In the genomic region with DNA sequence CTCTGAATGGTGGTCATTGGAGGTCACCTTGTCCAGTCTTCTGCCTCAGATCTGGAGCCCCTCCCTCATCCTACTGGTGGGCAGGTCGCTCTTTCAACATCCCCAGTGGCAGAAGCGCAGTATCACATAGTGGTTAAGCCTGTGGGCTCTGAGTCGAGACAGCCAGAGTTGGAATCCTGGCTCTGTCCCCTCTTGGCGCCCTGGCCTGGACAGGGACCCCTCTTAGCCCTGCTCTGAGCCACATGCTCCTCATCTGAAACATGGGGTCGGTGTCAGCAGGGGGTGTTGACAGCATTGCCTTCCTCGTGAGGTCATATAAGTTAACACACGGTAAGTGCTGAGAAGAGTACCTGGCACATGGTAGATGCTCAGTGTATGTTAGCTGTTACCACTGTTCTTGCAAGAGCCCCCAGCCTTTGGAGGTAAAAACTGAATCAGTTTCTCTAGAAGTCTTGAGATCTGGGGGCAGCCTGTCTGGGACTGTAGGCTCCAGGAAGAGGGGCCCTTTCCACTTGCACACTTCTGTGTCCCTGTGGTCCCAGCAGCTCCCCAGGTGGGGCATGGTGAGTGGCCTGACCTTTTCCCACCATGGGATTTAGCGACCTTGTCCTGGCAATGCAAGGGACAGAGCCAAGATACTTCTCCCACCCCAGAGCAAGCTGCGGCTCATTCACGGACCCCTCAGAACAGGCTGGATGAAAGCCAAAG, we compare ENCODE assay signal across 11 cellular contexts. TPM values are rescaled to one million over a fixed set of nuclear protein-coding genes. Genes with fewer than 3 reads are reported as not detected.
DNase-seq lines count a peak whose midpoint lies in the region; ATAC-seq and TF ChIP-seq lines count a peak whose summit lies in the region.
"Had no signal": no experiment of that assay in that cellular context is flagged by ENCODE, and none has a peak within 500 bp of the region (broad histone marks: within the 10 kb centered on the region; RNA-seq: fewer than 3 reads in every experiment).

No MANE protein-coding gene starts in this region.

- peaks cover 73% of the 10 kb centered on the region for H3K36me3 Mint-ChIP-seq in T-helper 1 cell treated with Interleukin-12 subunit alpha and Interleukin-12 subunit beta and Interleukin-4 antibody, amounts not matched to agents 30 μg/mL and 1 μg/mL, for 36 hours (ENCODE audit: low read depth)
- H3K36me3 Mint-ChIP-seq in activated CD8-positive, alpha-beta T cell treated with anti-CD3 and anti-CD28 coated beads, Interleukin-2, amount 10 ng/mL, durations not matched to agents 7 days and 5 days (ENCODE audit: low read depth) = peaks cover 69% of the 10 kb centered on the region
- peaks cover 100% of the 10 kb centered on the region for H3K36me3 Mint-ChIP-seq in stimulated activated effector memory CD8-positive, alpha-beta T cell treated with anti-CD3 and anti-CD28 coated beads, Interleukin-12 subunit alpha, Interleukin-12 subunit beta, amount 100 ng/mL, for 72 hours

- POLR2A ChIA-PET in activated CD8-positive, alpha-beta T cell treated with anti-CD3 and anti-CD28 coated beads, Interleukin-2, amount 10 ng/mL, durations not matched to agents 7 days and 5 days (lab: Charles Lee) = no interaction called here

- H3K27me3 ChIP-seq in hepatocyte = no peaks in the 10 kb centered on the region

- CTCF ChIA-PET in activated CD8-positive, alpha-beta T cell treated with anti-CD3 and anti-CD28 coated beads, Interleukin-2, amount 10 ng/mL, durations not matched to agents 7 days and 5 days (lab: Charles Lee) = interaction anchor here (7.8 kb wide), 1 partner anchor 24 kb away, joined by 67 read pairs; no protein-coding TSS in a partner anchor

- peaks cover 33% of the 10 kb centered on the region for H3K4me1 Mint-ChIP-seq in T-helper 1 cell treated with Interleukin-12 subunit alpha and Interleukin-12 subunit beta and Interleukin-4 antibody, amounts not matched to agents 30 μg/mL and 1 μg/mL, for 36 hours (ENCODE audit: low read depth)
- peaks cover 50% of the 10 kb centered on the region for H3K4me1 Mint-ChIP-seq in activated CD8-positive, alpha-beta T cell treated with anti-CD3 and anti-CD28 coated beads, Interleukin-2, amount 10 ng/mL, durations not matched to agents 7 days and 5 days (ENCODE audit: low read depth)
- H3K4me1 Mint-ChIP-seq in stimulated activated effector memory CD8-positive, alpha-beta T cell treated with anti-CD3 and anti-CD28 coated beads, Interleukin-12 subunit alpha, Interleukin-12 subunit beta, amount 100 ng/mL, for 72 hours = peaks cover 58% of the 10 kb centered on the region

- DNase-seq in T-helper 1 cell (no peak), hepatocyte (ENCODE audit: low spot score) (no peak), Kasumi-1 (lab: John Stamatoyannopoulos, UW) (no peak), SKM-1 treated with dmso at 0.1 percent for 144 hours (lab: John Stamatoyannopoulos, UW; ENCODE audit: unreplicated experiment) (no peak)
- DNase-seq in activated CD8-positive, alpha-beta T cell treated with anti-CD3 and anti-CD28 coated beads, Interleukin-2, amount 10 ng/mL, durations not matched to agents 7 days and 5 days = no peak
- DNase-seq in stimulated activated effector memory CD8-positive, alpha-beta T cell treated with anti-CD3 and anti-CD28 coated beads, Interleukin-12 subunit alpha, Interleukin-12 subunit beta, amount 100 ng/mL, for 72 hours (ENCODE audit: low spot score in 2 of 2) = no peak
- DNase-seq: 8988T, KG1 had no signal

- no peak for TF ChIP-seq CTCF in hepatocyte (IDR thresholded peaks at IDR 0.05; ENCODE audit: poor library complexity)

- no peak for ATAC-seq in activated CD8-positive, alpha-beta T cell treated with anti-CD3 and anti-CD28 coated beads, Interleukin-2, amount 10 ng/mL, durations not matched to agents 7 days and 5 days
- no peak for ATAC-seq in stimulated activated effector memory CD8-positive, alpha-beta T cell treated with anti-CD3 and anti-CD28 coated beads, Interleukin-12 subunit alpha, Interleukin-12 subunit beta, amount 100 ng/mL, for 72 hours
- no peak for ATAC-seq in GM18858 (IDR thresholded peaks at IDR 0.05; ENCODE audit: unreplicated experiment)

- no peak overlapping the region for H3K4me3 ChIP-seq in hepatocyte

- peak overlapping the region; percentile 69 for H3K27ac Mint-ChIP-seq in T-helper 1 cell treated with Interleukin-12 subunit alpha and Interleukin-12 subunit beta and Interleukin-4 antibody, amounts not matched to agents 30 μg/mL and 1 μg/mL, for 36 hours
- H3K27ac Mint-ChIP-seq in activated CD8-positive, alpha-beta T cell treated with anti-CD3 and anti-CD28 coated beads, Interleukin-2, amount 10 ng/mL, durations not matched to agents 7 days and 5 days = peak overlapping the region; percentile 78
- peak overlapping the region; percentile 87 for H3K27ac Mint-ChIP-seq in stimulated activated effector memory CD8-positive, alpha-beta T cell treated with anti-CD3 and anti-CD28 coated beads, Interleukin-12 subunit alpha, Interleukin-12 subunit beta, amount 100 ng/mL, for 72 hours

- H3K27me3 Mint-ChIP-seq in T-helper 1 cell treated with Interleukin-12 subunit alpha and Interleukin-12 subunit beta and Interleukin-4 antibody, amounts not matched to agents 30 μg/mL and 1 μg/mL, for 36 hours (ENCODE audit: low read depth) = no peaks in the 10 kb centered on the region
- no peaks in the 10 kb centered on the region for H3K27me3 Mint-ChIP-seq in activated CD8-positive, alpha-beta T cell treated with anti-CD3 and anti-CD28 coated beads, Interleukin-2, amount 10 ng/mL, durations not matched to agents 7 days and 5 days (ENCODE audit: low read depth)

- H3K79me2 ChIP-seq in hepatocyte = peaks cover 40% of the 10 kb centered on the region

- H2AFZ ChIP-seq in hepatocyte = no peak overlapping the region

- no peaks in the 10 kb centered on the region for H4K20me1 ChIP-seq in hepatocyte (ENCODE audit: insufficient read depth, poor library complexity, severe bottlenecking)

- H3K9me3 ChIP-seq in hepatocyte (ENCODE audit: low read depth) = no peaks in the 10 kb centered on the region

- H3K27ac ChIP-seq in hepatocyte = peak overlapping the region; percentile 91

- H3K4me3 Mint-ChIP-seq in T-helper 1 cell treated with Interleukin-12 subunit alpha and Interleukin-12 subunit beta and Interleukin-4 antibody, amounts not matched to agents 30 μg/mL and 1 μg/mL, for 36 hours = peak overlapping the region; percentile 51
- H3K4me3 Mint-ChIP-seq in activated CD8-positive, alpha-beta T cell treated with anti-CD3 and anti-CD28 coated beads, Interleukin-2, amount 10 ng/mL, durations not matched to agents 7 days and 5 days = peak overlapping the region; percentile 90
- peak overlapping the region; percentile 95 for H3K4me3 Mint-ChIP-seq in stimulated activated effector memory CD8-positive, alpha-beta T cell treated with anti-CD3 and anti-CD28 coated beads, Interleukin-12 subunit alpha, Interleukin-12 subunit beta, amount 100 ng/mL, for 72 hours
- H3K4me3 Mint-ChIP-seq: neural crest cell had no signal

- H3K4me2 ChIP-seq in hepatocyte = peak overlapping the region; percentile 63

- H3K36me3 ChIP-seq in hepatocyte (replicated peaks; ENCODE audit: insufficient read depth, low read depth) = no peaks in the 10 kb centered on the region

- H3K9me3 Mint-ChIP-seq in T-helper 1 cell treated with Interleukin-12 subunit alpha and Interleukin-12 subunit beta and Interleukin-4 antibody, amounts not matched to agents 30 μg/mL and 1 μg/mL, for 36 hours = no peaks in the 10 kb centered on the region
- no peaks in the 10 kb centered on the region for H3K9me3 Mint-ChIP-seq in activated CD8-positive, alpha-beta T cell treated with anti-CD3 and anti-CD28 coated beads, Interleukin-2, amount 10 ng/mL, durations not matched to agents 7 days and 5 days (ENCODE audit: insufficient read depth)
- H3K9me3 Mint-ChIP-seq in stimulated activated effector memory CD8-positive, alpha-beta T cell treated with anti-CD3 and anti-CD28 coated beads, Interleukin-12 subunit alpha, Interleukin-12 subunit beta, amount 100 ng/mL, for 72 hours = no peaks in the 10 kb centered on the region
- H3K9me3 Mint-ChIP-seq: neural crest cell had no signal

- 92% methylated on average over 10 of the region's 10 CpGs for WGBS in hepatocyte (ENCODE audit: low lambda C conversion rate, missing lambda C conversion rate)

- peaks cover 38% of the 10 kb centered on the region for H3K4me1 ChIP-seq in hepatocyte (ENCODE audit: insufficient read depth)

- H3K9me2 ChIP-seq in hepatocyte (replicated peaks; ENCODE audit: insufficient read depth) = no peaks in the 10 kb centered on the region

RNA-seq across cellular contexts. Expression of a gene that starts 6.4 kb away (rescaled TPM):
- 10 to 100 TPM; 15.1 to 17.8 TPM for total RNA-seq in activated CD8-positive, alpha-beta T cell treated with anti-CD3 and anti-CD28 coated beads, Interleukin-2, amount 10 ng/mL, durations not matched to agents 7 days and 5 days
- total RNA-seq in hepatocyte = 30.8 and 30.9 TPM in 2 replicates
- polyA plus RNA-seq in hepatocyte = 46.2 and 54.9 TPM in 2 replicates

RNA-seq across cellular contexts. Expression of a gene that starts 33.8 kb away (rescaled TPM):
- 10 to 100 TPM; 70.8 to 73.0 TPM for total RNA-seq in activated CD8-positive, alpha-beta T cell treated with anti-CD3 and anti-CD28 coated beads, Interleukin-2, amount 10 ng/mL, durations not matched to agents 7 days and 5 days
- total RNA-seq in hepatocyte = 74.7 TPM in 2 replicates
- polyA plus RNA-seq in hepatocyte = 46.5 and 62.8 TPM in 2 replicates
